ENCODE assay signal across 1 cellular context in the genomic region with DNA sequence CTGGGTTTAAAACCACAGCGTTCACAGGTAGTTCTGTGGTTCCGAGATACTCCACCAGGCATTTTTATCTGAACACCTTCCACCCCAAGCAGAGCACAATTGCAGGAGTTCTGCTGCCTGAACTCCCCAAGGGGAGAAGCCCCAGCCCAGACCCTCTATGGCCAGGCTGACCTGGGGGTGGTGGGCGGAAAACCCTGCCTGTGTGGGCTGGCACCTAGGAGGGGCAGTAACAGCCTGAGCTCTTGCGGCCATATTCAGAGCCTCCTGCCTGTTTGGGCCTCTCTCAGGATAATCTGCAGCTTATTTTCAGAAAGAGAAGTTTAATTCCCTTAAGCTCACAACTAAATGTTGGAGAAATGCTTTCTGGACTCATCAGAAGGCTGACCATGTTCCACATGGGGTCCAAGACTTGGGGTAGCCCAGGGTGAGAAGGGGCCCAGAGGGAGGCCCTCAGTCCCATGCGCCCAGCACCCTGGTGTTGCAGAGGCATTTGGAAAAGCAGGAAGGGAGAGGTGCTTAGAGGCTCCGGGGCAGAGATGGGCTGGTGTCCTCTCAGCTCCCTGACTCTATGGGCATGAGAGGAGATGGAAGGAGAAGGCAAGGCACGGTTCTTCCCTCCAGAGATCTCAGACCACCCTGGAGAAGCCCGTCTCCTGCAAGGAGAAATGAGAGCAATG.
TF ChIP-seq lines count a peak whose summit lies in the region.

No MANE protein-coding gene starts in this region.

TF ChIP-seq in IMR-90, 13 proteins besides CTCF, POLR2A, EP300 and RAD21:
- TF ChIP-seq FOS (IDR thresholded peaks at IDR 0.05; ENCODE audit: low read depth, low read length) (no peak), BHLHE40 (IDR thresholded peaks at IDR 0.05; ENCODE audit: low read depth, low read length) (no peak), MXI1 (IDR thresholded peaks at IDR 0.05; ENCODE audit: borderline replicate concordance, low read depth, low read length) (no peak), CEBPB (IDR thresholded peaks at IDR 0.05; ENCODE audit: low read depth, low read length) (no peak), RCOR1 (IDR thresholded peaks at IDR 0.05; ENCODE audit: insufficient replicate concordance, low read length) (no peak), NFE2L2 (IDR thresholded peaks at IDR 0.05; ENCODE audit: low read depth, low read length) (no peak), RFX5 (IDR thresholded peaks at IDR 0.05; ENCODE audit: low read depth, low read length) (no peak), SMC3 (IDR thresholded peaks at IDR 0.05; ENCODE audit: low read depth, low read length) (no peak), MAFK (IDR thresholded peaks at IDR 0.05; ENCODE audit: low read depth, low read length) (no peak)
- TF ChIP-seq, protein P1, sequence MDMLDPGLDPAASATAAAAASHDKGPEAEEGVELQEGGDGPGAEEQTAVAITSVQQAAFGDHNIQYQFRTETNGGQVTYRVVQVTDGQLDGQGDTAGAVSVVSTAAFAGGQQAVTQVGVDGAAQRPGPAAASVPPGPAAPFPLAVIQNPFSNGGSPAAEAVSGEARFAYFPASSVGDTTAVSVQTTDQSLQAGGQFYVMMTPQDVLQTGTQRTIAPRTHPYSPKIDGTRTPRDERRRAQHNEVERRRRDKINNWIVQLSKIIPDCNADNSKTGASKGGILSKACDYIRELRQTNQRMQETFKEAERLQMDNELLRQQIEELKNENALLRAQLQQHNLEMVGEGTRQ (IDR thresholded peaks at IDR 0.05; ENCODE audit: low read depth, low read length): no peak
- TF ChIP-seq, protein P2, sequence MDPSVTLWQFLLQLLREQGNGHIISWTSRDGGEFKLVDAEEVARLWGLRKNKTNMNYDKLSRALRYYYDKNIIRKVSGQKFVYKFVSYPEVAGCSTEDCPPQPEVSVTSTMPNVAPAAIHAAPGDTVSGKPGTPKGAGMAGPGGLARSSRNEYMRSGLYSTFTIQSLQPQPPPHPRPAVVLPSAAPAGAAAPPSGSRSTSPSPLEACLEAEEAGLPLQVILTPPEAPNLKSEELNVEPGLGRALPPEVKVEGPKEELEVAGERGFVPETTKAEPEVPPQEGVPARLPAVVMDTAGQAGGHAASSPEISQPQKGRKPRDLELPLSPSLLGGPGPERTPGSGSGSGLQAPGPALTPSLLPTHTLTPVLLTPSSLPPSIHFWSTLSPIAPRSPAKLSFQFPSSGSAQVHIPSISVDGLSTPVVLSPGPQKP (IDR thresholded peaks at IDR 0.05; ENCODE audit: borderline replicate concordance, low read depth, low read length): no peak
TF ChIP-seq in IMR-90: peak in this region for 0.
